ENCODE assay signal across 8 cellular contexts in the genomic region with DNA sequence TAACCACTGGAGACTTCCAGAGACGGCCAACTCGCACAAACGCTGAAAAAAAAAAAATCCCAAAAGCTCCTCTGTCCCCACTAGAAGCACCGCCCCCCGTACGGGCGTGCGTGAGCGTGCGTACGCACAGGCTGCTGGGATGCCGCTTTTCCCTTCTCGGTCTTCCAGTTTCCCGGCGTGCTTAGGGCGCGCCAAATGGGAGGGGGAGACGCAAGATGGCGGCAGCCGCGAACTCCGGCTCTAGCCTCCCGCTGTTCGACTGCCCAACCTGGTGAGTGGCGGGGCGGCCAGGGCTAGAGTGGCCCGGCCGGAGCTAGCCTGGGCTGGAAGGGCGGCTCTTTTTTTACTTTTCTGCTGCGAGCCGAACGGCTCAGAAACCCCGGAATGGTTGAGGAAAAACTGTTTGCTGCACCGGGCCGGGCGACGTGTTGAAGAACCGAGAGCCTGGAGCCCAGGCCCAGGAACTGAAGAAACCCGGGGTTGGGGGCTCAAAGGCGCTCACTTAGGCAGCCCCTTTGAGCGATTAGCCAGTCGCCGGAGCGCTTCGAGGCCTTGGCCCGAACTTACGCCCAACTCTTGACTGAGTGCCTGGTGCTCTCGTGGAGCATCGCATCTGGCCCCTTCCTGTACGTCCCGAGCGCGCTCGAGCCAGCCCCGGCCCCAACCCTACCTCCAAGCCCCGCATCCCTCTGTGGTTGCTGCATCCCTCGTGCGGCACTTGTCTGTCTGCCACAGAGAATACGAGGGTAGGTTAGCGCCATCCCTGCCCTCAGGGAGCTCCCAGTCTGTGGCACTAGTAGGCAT. TPM values are rescaled to one million over a fixed set of nuclear protein-coding genes. Genes with fewer than 3 reads are reported as not detected.
DNase-seq lines count a peak whose midpoint lies in the region; TF ChIP-seq lines count a peak whose summit lies in the region.

PPP1R8 (plus strand) TSS at position 162 of the 804 bp plus-strand sequence; CDS start at position 216, 54 bp downstream.

- H3F3A ChIP-seq in Loucy (ENCODE audit: low read depth) (peaks cover 4% of the 10 kb centered on the region; the same call in 1 of the 2 replicates), neural cell (ENCODE audit: insufficient read depth, low read length, poor library complexity, severe bottlenecking) (no peaks in the 10 kb centered on the region)

- DNase-seq in EH (ENCODE audit: low read depth) (peak; percentile 97), H4 (ENCODE audit: low spot score) (peak; percentile 93), SHP77 treated with DMSO at 0.1 percent for 48 hours (lab: John Stamatoyannopoulos, UW) (peak; percentile 90), fibroblast of the conjunctiva (ENCODE audit: low read depth) (peak; percentile 92), stomach (peak; percentile 93)
- peak; percentile 97 for DNase-seq in activated effector memory CD4-positive, alpha-beta T cell treated with anti-CD3 and anti-CD28 coated beads, Interleukin-2, amount 50 U/mL, for 16 hours

- TF ChIP-seq RAD21 in neural cell (conservative IDR thresholded peaks at IDR 0.05), result no peak

- H3K27ac ChIP-seq in neural cell (ENCODE audit: low read length) (peak within 1 kb of the TSS; percentile 87), stomach (peak within 1 kb of the TSS; percentile 83 to 95 (median 93))

- H3K9me3 ChIP-seq in Loucy (ENCODE audit: insufficient read depth, low read depth, low read length), result no peaks in the 10 kb centered on the region
- H3K9me3 ChIP-seq in neural cell (ENCODE audit: low read length), result no peaks in the 10 kb centered on the region
- no peaks in the 10 kb centered on the region for H3K9me3 ChIP-seq in stomach

- no peaks in the 10 kb centered on the region for H3K36me3 ChIP-seq in Loucy (ENCODE audit: insufficient read depth, low read length)
- H3K36me3 ChIP-seq in neural cell (ENCODE audit: insufficient read depth, low read length), result no peaks in the 10 kb centered on the region
- H3K36me3 ChIP-seq in stomach, result peaks cover 0 to 33% (median 28%) of the 10 kb centered on the region in 4 donors

- TF ChIP-seq EP300 in neural cell (conservative IDR thresholded peaks at IDR 0.05; ENCODE audit: poor library complexity, severe bottlenecking) (peak; percentile 26), stomach (IDR thresholded peaks at IDR 0.05) (no peak)

- peak within 1 kb of the TSS; percentile 93 for H2AFZ ChIP-seq in Loucy (ENCODE audit: low read length)
- peak within 1 kb of the TSS; percentile 90 for H2AFZ ChIP-seq in neural cell (ENCODE audit: low read depth, low read length)

- H3K27me3 ChIP-seq in Loucy (ENCODE audit: insufficient read depth, low read length, poor library complexity, severe bottlenecking) (no peaks in the 10 kb centered on the region), neural cell (ENCODE audit: insufficient read depth, low read depth, low read length) (no peaks in the 10 kb centered on the region), stomach (no peaks in the 10 kb centered on the region)

- TF ChIP-seq CTCF in Loucy (conservative IDR thresholded peaks at IDR 0.05; ENCODE audit: low read length) (no peak), neural cell (IDR thresholded peaks at IDR 0.05; ENCODE audit: poor library complexity, severe bottlenecking) (no peak), stomach (IDR thresholded peaks at IDR 0.05) (no peak)

- intact Hi-C loops in stomach (cut with DNase I; ENCODE audit: low total_unique reads), result no loop called here

- peaks cover 40% of the 10 kb centered on the region for H3K4me1 ChIP-seq in Loucy (ENCODE audit: insufficient read depth, low read length, poor library complexity, severe bottlenecking)
- H3K4me1 ChIP-seq in stomach, result peaks cover 12 to 43% (median 30%) of the 10 kb centered on the region in 4 donors

- H3K9me2 ChIP-seq in Loucy (replicated peaks; ENCODE audit: low read depth, low read length) (no peaks in the 10 kb centered on the region), neural cell (ENCODE audit: insufficient read depth, low read length) (no peaks in the 10 kb centered on the region)

- H4K20me1 ChIP-seq in Loucy (ENCODE audit: insufficient read depth, low read length, poor library complexity, severe bottlenecking), result peaks cover 35% of the 10 kb centered on the region
- no peaks in the 10 kb centered on the region for H4K20me1 ChIP-seq in neural cell (ENCODE audit: insufficient read depth)

- H3K4me2 ChIP-seq in Loucy (ENCODE audit: low read depth, low read length, poor library complexity, severe bottlenecking) (peak within 1 kb of the TSS; percentile 90), neural cell (ENCODE audit: low read length) (peak within 1 kb of the TSS; percentile 77)

- H3K9ac ChIP-seq in Loucy (ENCODE audit: low read depth, low read length, poor library complexity, severe bottlenecking) (peak within 1 kb of the TSS; percentile 94), neural cell (ENCODE audit: low read length) (peak within 1 kb of the TSS; percentile 86)

- TF ChIP-seq POLR2A in stomach (IDR thresholded peaks at IDR 0.05), result peak in 2 of 4 donors; percentile 62 to 71

- 0 to 1% (median 1%) methylated on average over 40 to 60 of the region's 60 CpGs for WGBS in stomach, 5 donors

- H3K4me3 ChIP-seq in Loucy (ENCODE audit: low read length, poor library complexity, severe bottlenecking) (peak within 1 kb of the TSS; percentile 96), neural cell (ENCODE audit: low read length) (peak within 1 kb of the TSS; percentile 74), stomach (peak within 1 kb of the TSS; percentile 71 to 99 (median 86))

- H3K79me2 ChIP-seq in Loucy (ENCODE audit: insufficient read depth, low read length), result peaks cover 52% of the 10 kb centered on the region
- peaks cover 37% of the 10 kb centered on the region for H3K79me2 ChIP-seq in neural cell (replicated peaks; ENCODE audit: insufficient read depth, low read length)

TF ChIP-seq in neural cell, 6 proteins besides CTCF, POLR2A, EP300 and RAD21:
- TF ChIP-seq TAF1 (IDR thresholded peaks at IDR 0.05; ENCODE audit: low read depth) (peak; percentile 96), EZH2 (IDR thresholded peaks at IDR 0.05; ENCODE audit: borderline replicate concordance, insufficient read depth, low read length, poor library complexity, severe bottlenecking) (no peak), POLR2AphosphoS5 (IDR thresholded peaks at IDR 0.05) (peak; percentile 95), SMC3 (conservative IDR thresholded peaks at IDR 0.05; ENCODE audit: poor library complexity) (peak; percentile 23), MXI1 (conservative IDR thresholded peaks at IDR 0.05; ENCODE audit: poor library complexity, severe bottlenecking) (peak; percentile 76)
- TF ChIP-seq, protein P1, sequence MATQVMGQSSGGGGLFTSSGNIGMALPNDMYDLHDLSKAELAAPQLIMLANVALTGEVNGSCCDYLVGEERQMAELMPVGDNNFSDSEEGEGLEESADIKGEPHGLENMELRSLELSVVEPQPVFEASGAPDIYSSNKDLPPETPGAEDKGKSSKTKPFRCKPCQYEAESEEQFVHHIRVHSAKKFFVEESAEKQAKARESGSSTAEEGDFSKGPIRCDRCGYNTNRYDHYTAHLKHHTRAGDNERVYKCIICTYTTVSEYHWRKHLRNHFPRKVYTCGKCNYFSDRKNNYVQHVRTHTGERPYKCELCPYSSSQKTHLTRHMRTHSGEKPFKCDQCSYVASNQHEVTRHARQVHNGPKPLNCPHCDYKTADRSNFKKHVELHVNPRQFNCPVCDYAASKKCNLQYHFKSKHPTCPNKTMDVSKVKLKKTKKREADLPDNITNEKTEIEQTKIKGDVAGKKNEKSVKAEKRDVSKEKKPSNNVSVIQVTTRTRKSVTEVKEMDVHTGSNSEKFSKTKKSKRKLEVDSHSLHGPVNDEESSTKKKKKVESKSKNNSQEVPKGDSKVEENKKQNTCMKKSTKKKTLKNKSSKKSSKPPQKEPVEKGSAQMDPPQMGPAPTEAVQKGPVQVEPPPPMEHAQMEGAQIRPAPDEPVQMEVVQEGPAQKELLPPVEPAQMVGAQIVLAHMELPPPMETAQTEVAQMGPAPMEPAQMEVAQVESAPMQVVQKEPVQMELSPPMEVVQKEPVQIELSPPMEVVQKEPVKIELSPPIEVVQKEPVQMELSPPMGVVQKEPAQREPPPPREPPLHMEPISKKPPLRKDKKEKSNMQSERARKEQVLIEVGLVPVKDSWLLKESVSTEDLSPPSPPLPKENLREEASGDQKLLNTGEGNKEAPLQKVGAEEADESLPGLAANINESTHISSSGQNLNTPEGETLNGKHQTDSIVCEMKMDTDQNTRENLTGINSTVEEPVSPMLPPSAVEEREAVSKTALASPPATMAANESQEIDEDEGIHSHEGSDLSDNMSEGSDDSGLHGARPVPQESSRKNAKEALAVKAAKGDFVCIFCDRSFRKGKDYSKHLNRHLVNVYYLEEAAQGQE (IDR thresholded peaks at IDR 0.05; ENCODE audit: borderline replicate concordance), result peak; percentile 87

RNA-seq across cellular contexts. Expression of gene PPP1R8, which starts in this region (rescaled TPM):
- total RNA-seq in H4 (2014; rRNA removed; shearing (Covaris generic)), result 32.8 and 45.9 TPM in 2 replicates
- polyA plus RNA-seq in neural cell (90.1 and 106 TPM in 2 replicates), stomach (10 to 100 TPM; 20.4 to 25.1 (median 21.8) TPM)
- 63.2 and 63.5 TPM in 2 replicates for polyA minus RNA-seq in neural cell
- 10 to 100 TPM in 3 of 5 donors, 1 to 10 TPM in 1, under 1 TPM in 1; 0.58 to 40.0 (median 22.7) TPM for total RNA-seq in stomach

Comparison
In these comparisons a context has a peak if more than half of its experiments do, and no peak if none do; other contexts are left out.
1. Peak in every context shown above with its lines: DNase-seq, H3K4me3 ChIP-seq and H3K27ac ChIP-seq.